ENCODE assay signal across 9 cellular contexts in genomic region chr5:153445875-153446567, GRCh38. TPM values are rescaled to one million over a fixed set of nuclear protein-coding genes. Genes with fewer than 3 reads are reported as not detected.
DNase-seq lines count a peak whose midpoint lies in the region; ATAC-seq lines count a peak whose summit lies in the region.
"Had no signal": no experiment of that assay in that cellular context is flagged by ENCODE, and none has a peak within 500 bp of the region (broad histone marks: within the 10 kb centered on the region; RNA-seq: fewer than 3 reads in every experiment).

No MANE protein-coding gene starts in this region.

- no peaks in the 10 kb centered on the region for H3K36me3 ChIP-seq in endocrine pancreas (ENCODE audit: control insufficient read depth, insufficient read depth, low read length)

- peak overlapping the region; percentile 0 for H3K4me3 ChIP-seq in endocrine pancreas (ENCODE audit: control insufficient read depth, insufficient read depth, low read length)

- no peak overlapping the region for H3K9ac ChIP-seq in endocrine pancreas (ENCODE audit: control insufficient read depth, insufficient read depth, low read length)

- H3K27me3 ChIP-seq in endocrine pancreas (ENCODE audit: control insufficient read depth, insufficient read depth, low read length), result no peaks in the 10 kb centered on the region

- ATAC-seq in GM19397 (IDR thresholded peaks at IDR 0.05; ENCODE audit: unreplicated experiment), result no peak

- H3K9me3 ChIP-seq in endocrine pancreas (ENCODE audit: control insufficient read depth, low read length), result no peaks in the 10 kb centered on the region

- DNase-seq in LHCN-M2 (ENCODE audit: low read depth) (peak; percentile 76), NCI-H748 (lab: John Stamatoyannopoulos, UW; ENCODE audit: unreplicated experiment) (peak; percentile 91), smooth muscle cell of the brain vasculature (ENCODE audit: low read depth, low spot score) (peak; percentile 6), hepatic stellate cell (ENCODE audit: low spot score) (no peak)
- DNase-seq in activated T-cell treated with anti-CD3 and anti-CD28 coated beads, Interleukin-2, amount 50 U/mL, for 48 hours, result no peak
- DNase-seq: activated gamma-delta T cell had no signal

- H3K4me1 ChIP-seq in endocrine pancreas (ENCODE audit: control insufficient read depth, insufficient read depth, low read length), result peaks cover 6% of the 10 kb centered on the region

RNA-seq across cellular contexts. Expression of gene GRIA1, which starts 44.4 kb away (rescaled TPM):
- total RNA-seq in LHCN-M2 (2014; rRNA removed), result 7.4 and 10.0 TPM in 2 replicates
- 6.1 TPM for polyA plus RNA-seq in LHCN-M2 (2012)
- total RNA-seq: endothelial cell of umbilical vein had no signal
- polyA plus RNA-seq: endothelial cell of umbilical vein had no signal

Comparison
In these comparisons a context has a peak if more than half of its experiments do, and no peak if none do; other contexts are left out.
1. DNase-seq: peak in LHCN-M2 (single experiment), NCI-H748 (single experiment) and smooth muscle cell of the brain vasculature (single experiment); none in activated T-cell treated with anti-CD3 and anti-CD28 coated beads, Interleukin-2, amount 50 U/mL, for 48 hours (0 of 2) and hepatic stellate cell (single experiment).